ENCODE assay signal across 15 cellular contexts in the genomic region with DNA sequence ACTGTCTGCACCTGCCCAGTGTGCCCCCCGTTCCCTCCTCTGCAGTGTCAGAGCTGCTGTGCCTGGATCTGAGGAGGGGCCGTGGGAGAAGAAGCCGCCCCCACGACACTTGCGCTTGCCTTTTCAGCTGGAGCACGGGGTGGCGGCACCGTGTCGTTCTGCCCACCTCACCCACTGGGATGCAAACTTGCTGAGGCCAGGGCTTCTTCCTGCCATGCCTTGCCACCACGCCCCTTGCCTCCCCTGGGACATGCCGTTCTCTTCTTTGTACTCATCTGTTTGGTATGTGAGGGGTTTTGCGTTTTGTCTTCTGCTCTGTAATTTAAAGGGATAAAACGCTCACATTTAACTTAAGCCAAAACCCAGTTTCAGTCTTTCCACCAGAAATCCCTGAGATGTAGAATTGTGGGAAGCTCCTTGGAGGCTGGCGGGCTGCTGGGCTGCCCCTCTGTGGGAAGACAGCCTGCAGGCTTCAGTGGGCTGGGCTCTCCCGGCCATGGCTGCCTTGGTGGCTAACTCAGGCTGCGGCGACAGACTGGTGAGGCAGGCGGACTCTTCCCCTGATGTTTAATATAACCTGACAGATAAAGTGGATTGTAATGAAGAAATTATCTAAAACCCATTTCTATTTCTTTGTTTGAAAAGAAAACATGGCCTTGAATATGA.
DNase-seq lines count a peak whose midpoint lies in the region; ATAC-seq, FAIRE-seq and TF ChIP-seq lines count a peak whose summit lies in the region.
"Had no signal": no experiment of that assay in that cellular context is flagged by ENCODE, and none has a peak within 500 bp of the region (broad histone marks: within the 10 kb centered on the region; RNA-seq: fewer than 3 reads in every experiment).

No MANE protein-coding gene starts in this region.

- TF ChIP-seq CTCF in A549 (IDR thresholded peaks at IDR 0.05) (no peak), body of pancreas (IDR thresholded peaks at IDR 0.05) (no peak), H9 (conservative IDR thresholded peaks at IDR 0.05) (no peak)

- H3K36me3 Mint-ChIP-seq in effector memory CD8-positive, alpha-beta T cell (ENCODE audit: insufficient read depth): peaks cover 10% of the 10 kb centered on the region
- H3K36me3 Mint-ChIP-seq in H9 (ENCODE audit: insufficient read depth in 1 of 3, low read depth in 3 of 3): peaks cover 1 to 11% (median 7%) of the 10 kb centered on the region in 3 experiments; a peak in 6 of 7 replicates

- no peaks in the 10 kb centered on the region for H3K79me2 ChIP-seq in H9 (ENCODE audit: insufficient read depth, low read length)

- H2AK5ac ChIP-seq in H9 (ENCODE audit: insufficient read length, low read length): no peak overlapping the region

- H3K9ac ChIP-seq in H9 (ENCODE audit: extremely low read depth, insufficient read length, low read length): no peak overlapping the region

- no peak overlapping the region for H2AFZ ChIP-seq in H9 (ENCODE audit: low read length)

- H4K20me1 ChIP-seq in H9 (ENCODE audit: control insufficient read depth, insufficient read depth, insufficient read length): no peaks in the 10 kb centered on the region

- CTCF ChIA-PET in A549 (lab: Yijun Ruan, JAX): interaction anchor here (1.0 to 1.8 kb wide), 3 partner anchors 9 to 134 kb away, joined by 4 to 5 read pairs (median 4); no protein-coding TSS in a partner anchor

- no peak overlapping the region for H3K18ac ChIP-seq in H9 (ENCODE audit: insufficient read length, low read depth, low read length)

- no peak for FAIRE-seq in A549 (lab: Jason Lieb, UNC)
- FAIRE-seq: TTC549 had no signal

- peaks cover 35 to 43% of the 10 kb centered on the region in 2 donors for H3K4me1 Mint-ChIP-seq in effector memory CD8-positive, alpha-beta T cell (ENCODE audit: low read depth in 2 of 2)
- H3K4me1 Mint-ChIP-seq in H9: peaks cover 5 to 13% of the 10 kb centered on the region in 2 experiments

- no peak overlapping the region for H2BK5ac ChIP-seq in H9 (ENCODE audit: insufficient read length, low read length)

- intact Hi-C loops in body of pancreas (cut with DNase I): no loop called here

- H3K9me3 Mint-ChIP-seq in effector memory CD8-positive, alpha-beta T cell: no peaks in the 10 kb centered on the region
- no peaks in the 10 kb centered on the region; a peak in 1 of 5 replicates for H3K9me3 Mint-ChIP-seq in H9

- no peak overlapping the region for H3K56ac ChIP-seq in H9 (ENCODE audit: insufficient read length, low read depth, low read length)

- no peaks in the 10 kb centered on the region for H3K27me3 Mint-ChIP-seq in effector memory CD8-positive, alpha-beta T cell
- H3K27me3 Mint-ChIP-seq in H9 (ENCODE audit: low read depth): no peaks in the 10 kb centered on the region

- H4K8ac ChIP-seq in H9 (replicated peaks; ENCODE audit: insufficient read length, low read depth, low read length): no peak overlapping the region

- H3K23me2 ChIP-seq in H9 (ENCODE audit: insufficient read length, low read depth, low read length, poor library complexity, severe bottlenecking): no peaks in the 10 kb centered on the region

- no peak overlapping the region for H3K4me3 Mint-ChIP-seq in effector memory CD8-positive, alpha-beta T cell
- no peak overlapping the region for H3K4me3 Mint-ChIP-seq in H9

- H3K4ac ChIP-seq in H9 (ENCODE audit: low read depth, low read length): no peak overlapping the region

- H3K4me1 ChIP-seq in A549 (peaks cover 40% of the 10 kb centered on the region), body of pancreas (peaks cover 16% of the 10 kb centered on the region), H9 (ENCODE audit: insufficient read depth, low read length) (no peaks in the 10 kb centered on the region)

- H3K27ac Mint-ChIP-seq in effector memory CD8-positive, alpha-beta T cell: peak overlapping the region in 1 of 2 donors; percentile 21
- H3K27ac Mint-ChIP-seq in H9: peak overlapping the region in 1 of 3 experiments; percentile 43; a peak in 2 of 7 replicates

- POLR2A ChIA-PET in A549 (lab: Yijun Ruan, JAX): no interaction called here

- no peak overlapping the region for H2BK12ac ChIP-seq in H9 (ENCODE audit: insufficient read length, low read depth, low read length)

- WGBS in A549 (ENCODE audit: missing lambda C conversion rate): 69% methylated on average over 18 of the region's 18 CpGs
- 85 to 90% methylated on average over 17 of the region's 18 CpGs for WGBS in body of pancreas, 2 donors
- WGBS in H9 (ENCODE audit: extremely low coverage, insufficient read length, low lambda C conversion rate): no CpG with 5 or more reads among the region's 18 CpGs

- peak in 1 of 2 experiments; percentile 63; a peak in 3 of 6 replicates for ATAC-seq in A549
- ATAC-seq in body of pancreas: no peak
- ATAC-seq in GM19023 (IDR thresholded peaks at IDR 0.05; ENCODE audit: unreplicated experiment): no peak
- ATAC-seq in effector memory CD8-positive, alpha-beta T cell (replicated peaks): no peak
- ATAC-seq: left lobe of liver had no signal

- no peak overlapping the region for H4K5ac ChIP-seq in H9 (ENCODE audit: insufficient read length, low read depth, low read length)

- no peaks in the 10 kb centered on the region for H3K36me3 ChIP-seq in body of pancreas (replicated peaks in 1 of 2; ENCODE audit: insufficient read depth in 1 of 2, low read depth in 2 of 2)

- TF ChIP-seq POLR2A in A549 (IDR thresholded peaks at IDR 0.05; ENCODE audit: low read length) (no peak), body of pancreas (IDR thresholded peaks at IDR 0.05) (no peak)

- H2BK20ac ChIP-seq in H9 (ENCODE audit: low read depth, low read length, poor library complexity, severe bottlenecking): no peak overlapping the region

- H3K4me3 ChIP-seq in A549 (no peak overlapping the region), body of pancreas (no peak overlapping the region)
- H3K4me3 ChIP-seq: spleen had no signal

- H2BK120ac ChIP-seq in H9 (ENCODE audit: low read depth, low read length, poor library complexity, severe bottlenecking): no peak overlapping the region

- no peak overlapping the region for H4K91ac ChIP-seq in H9 (ENCODE audit: insufficient read length, low read depth, low read length)

- TF ChIP-seq RAD21 in A549 (conservative IDR thresholded peaks at IDR 0.05 in 1 of 2, IDR thresholded peaks at IDR 0.05 in 1 of 2): no peak

- no peaks in the 10 kb centered on the region for H3K79me1 ChIP-seq in H9 (ENCODE audit: insufficient read depth, low read depth, low read length, poor library complexity, severe bottlenecking)

- no peak overlapping the region for H2BK15ac ChIP-seq in H9 (ENCODE audit: low read depth, low read length)

- no peak overlapping the region for H3T11ph ChIP-seq in H9 (ENCODE audit: low read length)

- H3K27ac ChIP-seq in A549 (peak overlapping the region; percentile 64; a peak in 4 of 6 replicates), body of pancreas (no peak overlapping the region), H9 (ENCODE audit: insufficient read length, low read depth, low read length) (no peak overlapping the region)
- H3K27ac ChIP-seq: spleen had no signal

- H3K4me2 ChIP-seq in A549 (peak overlapping the region; percentile 56), H9 (ENCODE audit: insufficient read depth, insufficient read length, low read length) (no peak overlapping the region)

- H3K14ac ChIP-seq in H9 (ENCODE audit: insufficient read depth, low read length): no peak overlapping the region

- peak; percentile 31 to 33 for DNase-seq in A549 (ENCODE audit: low read depth in 1 of 2, low spot score in 1 of 2)
- DNase-seq in HCEC 1CT: peak; percentile 79
- peak; percentile 82 for DNase-seq in amniotic epithelial cell (ENCODE audit: low read depth)
- peak; percentile 28 for DNase-seq in kidney tubule cell (ENCODE audit: low spot score)
- DNase-seq in body of pancreas: no peak
- no peak for DNase-seq in effector memory CD8-positive, alpha-beta T cell
- DNase-seq in H9: no peak
- DNase-seq: activated effector memory CD4-positive, alpha-beta T cell treated with Interleukin-2 at 50 U/mL for 16 hours; KBM-7; NCI-H524 treated with DMSO at 0.1 percent for 48 hours; spleen; stimulated activated naive CD4-positive, alpha-beta T cell treated with Interleukin-2 at 50 U/mL for 16 hours had no signal

- 0 out of 3 replicates have a peak, but pooled peaks cover 6% of the 10 kb centered on the region for H3K9me3 ChIP-seq in A549
- no peaks in the 10 kb centered on the region for H3K9me3 ChIP-seq in body of pancreas
- no peaks in the 10 kb centered on the region for H3K9me3 ChIP-seq in H9 (ENCODE audit: control insufficient read depth, low read depth, low read length)
- H3K9me3 ChIP-seq: spleen had no signal

- no peak overlapping the region for H3K23ac ChIP-seq in H9 (ENCODE audit: insufficient read length, low read depth, low read length)

- H3K27me3 ChIP-seq in body of pancreas: no peaks in the 10 kb centered on the region
- no peaks in the 10 kb centered on the region for H3K27me3 ChIP-seq in H9 (ENCODE audit: insufficient read depth, low read length)
- H3K27me3 ChIP-seq: spleen had no signal

- no peak for TF ChIP-seq EP300 in A549 (IDR thresholded peaks at IDR 0.05)

TF ChIP-seq in A549, 52 proteins besides CTCF, POLR2A, EP300 and RAD21:
- no peak for TF ChIP-seq HOXB5 (CRISPR knock-in tag; IDR thresholded peaks at IDR 0.05)
- no peak for TF ChIP-seq FOXS1 (CRISPR knock-in tag; IDR thresholded peaks at IDR 0.05)
- no peak for TF ChIP-seq FOSL2 (IDR thresholded peaks at IDR 0.05)
- TF ChIP-seq FOSL2 (CRISPR knock-in tag; IDR thresholded peaks at IDR 0.05): peak; percentile 7; the same call in 1 of the 2 replicates
- TF ChIP-seq, protein P1, sequence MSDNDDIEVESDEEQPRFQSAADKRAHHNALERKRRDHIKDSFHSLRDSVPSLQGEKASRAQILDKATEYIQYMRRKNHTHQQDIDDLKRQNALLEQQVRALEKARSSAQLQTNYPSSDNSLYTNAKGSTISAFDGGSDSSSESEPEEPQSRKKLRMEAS (IDR thresholded peaks at IDR 0.05): peak; percentile 40; the same call in 1 of the 2 replicates

Comparison
In these comparisons a context has a peak if more than half of its experiments do, and no peak if none do; other contexts are left out.
1. DNase-seq: peak in A549 (2 of 2), HCEC 1CT (single experiment), amniotic epithelial cell (single experiment) and kidney tubule cell (single experiment); none in body of pancreas (0 of 4), effector memory CD8-positive, alpha-beta T cell (0 of 3) and H9 (single experiment).
2. H3K27ac ChIP-seq: peak in A549 (2 of 2); none in body of pancreas (0 of 4) and H9 (single experiment).